17 cellular contexts compared by ENCODE assay signal in genomic region chr6:26375270-26375669, GRCh38. TPM values are rescaled to one million over a fixed set of nuclear protein-coding genes. Genes with fewer than 3 reads are reported as not detected.
DNase-seq lines count a peak whose midpoint lies in the region; ATAC-seq, FAIRE-seq and TF ChIP-seq lines count a peak whose summit lies in the region.
"Had no signal": no experiment of that assay in that cellular context is flagged by ENCODE, and none has a peak within 500 bp of the region (broad histone marks: within the 10 kb centered on the region; RNA-seq: fewer than 3 reads in every experiment).

No MANE protein-coding gene starts in this region.

- no peak overlapping the region for H2AFZ ChIP-seq in DND-41 (ENCODE audit: low read depth, low read length)
- no peak overlapping the region for H2AFZ ChIP-seq in SK-N-SH (ENCODE audit: low read depth)

- H3K27ac Mint-ChIP-seq in WTC11: peak overlapping the region; percentile 44; the same call in 1 of the 2 replicates
- H3K27ac Mint-ChIP-seq in naive B cell: peak overlapping the region; percentile 47 to 96 (median 92)
- H3K27ac Mint-ChIP-seq: H9 had no signal

- H3K9ac ChIP-seq in DND-41 (ENCODE audit: low read depth, low read length): no peak overlapping the region
- no peak overlapping the region for H3K9ac ChIP-seq in SK-N-SH

- POLR2A ChIA-PET in WTC11 (lab: Charles Lee): interaction anchor here (0.6 kb wide), 1 partner anchor 594 kb away, joined by 4 read pairs; no protein-coding TSS in a partner anchor
- POLR2A ChIA-PET in SK-N-SH (lab: Yijun Ruan, JAX): no interaction called here

- H3K36me3 Mint-ChIP-seq in WTC11 (no peaks in the 10 kb centered on the region), naive B cell (peaks cover 26 to 29% of the 10 kb centered on the region in 2 donors)

- DNase-seq in NCI-H82 (lab: John Stamatoyannopoulos, UW) (peak; percentile 41), NCI-H82 treated with DMSO at 0.1 percent for 48 hours (lab: John Stamatoyannopoulos, UW; ENCODE audit: unreplicated experiment) (no peak), DND-41 (no peak), WTC11 (ENCODE audit: low spot score) (no peak), naive B cell (peak; percentile 5), SK-N-SH (no peak), HTR-8/SVneo (ENCODE audit: insufficient read length, low spot score) (no peak)
- DNase-seq: activated CD8-positive, alpha-beta memory T cell treated with anti-CD3 and anti-CD28 coated beads, Interleukin-2, amount 50 U/mL, for 48 hours; cerebellar nuclear complex; H9; left colon; OCI-M1; posterior cingulate gyrus; stimulated activated naive CD8-positive, alpha-beta T cell treated with anti-CD3 and anti-CD28 coated beads, Interleukin-15, Interleukin-2, amounts not matched to agents 100 U/mL and 50 U/mL, for 24 hours had no signal

- H3K9me3 Mint-ChIP-seq in WTC11: no peaks in the 10 kb centered on the region
- no peaks in the 10 kb centered on the region for H3K9me3 Mint-ChIP-seq in naive B cell
- H3K9me3 Mint-ChIP-seq: H9 had no signal

- no peaks in the 10 kb centered on the region for H3F3A ChIP-seq in SK-N-SH (replicated peaks; ENCODE audit: insufficient read depth)

- H3K27me3 Mint-ChIP-seq in WTC11 (ENCODE audit: low read depth) (peaks cover 15% of the 10 kb centered on the region), naive B cell (no peaks in the 10 kb centered on the region)

- H3K9me2 ChIP-seq in SK-N-SH: no peaks in the 10 kb centered on the region

- H3K79me2 ChIP-seq in DND-41 (ENCODE audit: insufficient read depth, low read length): no peaks in the 10 kb centered on the region
- H3K79me2 ChIP-seq in SK-N-SH (ENCODE audit: insufficient read depth): no peaks in the 10 kb centered on the region

- FAIRE-seq in HTR-8/SVneo (lab: Jason Lieb, UNC): no peak
- FAIRE-seq: A549 had no signal

- H3K9me3 ChIP-seq in DND-41 (ENCODE audit: insufficient read depth, low read length, severe bottlenecking): no peaks in the 10 kb centered on the region
- H3K9me3 ChIP-seq in SK-N-SH: no peaks in the 10 kb centered on the region
- H3K9me3 ChIP-seq: A549 had no signal

- no peaks in the 10 kb centered on the region for H3K4me1 ChIP-seq in DND-41 (ENCODE audit: insufficient read depth, low read length)
- H3K4me1 ChIP-seq in SK-N-SH (ENCODE audit: control insufficient read depth in 1 of 2, insufficient read depth in 2 of 2, low read depth in 1 of 2, low read length in 1 of 2): peaks cover 0 to 3% of the 10 kb centered on the region in 2 experiments; a peak in 1 of 4 replicates
- H3K4me1 ChIP-seq: A549 had no signal

- WGBS in SK-N-SH (ENCODE audit: low lambda C conversion rate): 79% methylated on average over 3 of the region's 3 CpGs

- H3K36me3 ChIP-seq in DND-41 (ENCODE audit: insufficient read depth, low read length) (peaks cover 24% of the 10 kb centered on the region; the same call in 1 of the 2 replicates), SK-N-SH (replicated peaks in 1 of 2; ENCODE audit: control insufficient read depth in 1 of 2, insufficient read depth in 2 of 2, low read length in 1 of 2) (peaks cover 8 to 15% of the 10 kb centered on the region in 2 experiments)

- H3K4me1 Mint-ChIP-seq in WTC11: peaks cover 5% of the 10 kb centered on the region
- peaks cover 28 to 46% (median 35%) of the 10 kb centered on the region in 3 donors for H3K4me1 Mint-ChIP-seq in naive B cell

- TF ChIP-seq EP300 in SK-N-SH (IDR thresholded peaks at IDR 0.05; ENCODE audit: borderline replicate concordance in 1 of 2, low read depth in 1 of 2, low read length in 1 of 2): no peak

- H4K20me1 ChIP-seq in DND-41 (ENCODE audit: insufficient read depth, low read length): no peaks in the 10 kb centered on the region
- no peaks in the 10 kb centered on the region for H4K20me1 ChIP-seq in SK-N-SH (ENCODE audit: insufficient read depth)

- H3K4me3 Mint-ChIP-seq in WTC11: no peak overlapping the region
- peak overlapping the region in 7 of 8 donors; percentile 28 to 85 (median 50) for H3K4me3 Mint-ChIP-seq in naive B cell
- H3K4me3 Mint-ChIP-seq: H9 had no signal

- H3K4me3 ChIP-seq in DND-41 (ENCODE audit: low read depth in 1 of 2, low read length in 2 of 2) (no peak overlapping the region), SK-N-SH (ENCODE audit: low read depth in 2 of 2, low read length in 1 of 2) (no peak overlapping the region)
- H3K4me3 ChIP-seq: A549, smooth muscle cell had no signal

- H3K27me3 ChIP-seq in DND-41 (ENCODE audit: insufficient read depth, low read length, poor library complexity): no peaks in the 10 kb centered on the region
- no peaks in the 10 kb centered on the region for H3K27me3 ChIP-seq in SK-N-SH (ENCODE audit: insufficient read depth)

- no peak overlapping the region for H3K4me2 ChIP-seq in DND-41 (ENCODE audit: insufficient read depth, low read length)
- H3K4me2 ChIP-seq in SK-N-SH: no peak overlapping the region
- H3K4me2 ChIP-seq: A549, smooth muscle cell had no signal

- TF ChIP-seq CTCF in DND-41 (IDR thresholded peaks at IDR 0.05; ENCODE audit: borderline replicate concordance, extremely low read depth, low read length, poor library complexity, severe bottlenecking) (no peak), WTC11 (IDR thresholded peaks at IDR 0.05) (no peak), SK-N-SH (IDR thresholded peaks at IDR 0.05) (no peak)

- ATAC-seq in DND-41 (ENCODE audit: insufficient read depth, low read depth): peak; percentile 35; the same call in 2 of the 3 replicates
- peak; percentile 71 for ATAC-seq in WTC11
- ATAC-seq in naive B cell (ENCODE audit: low read depth in 2 of 2): peak; percentile 54 to 62
- ATAC-seq in GM21576 (IDR thresholded peaks at IDR 0.05; ENCODE audit: unreplicated experiment): no peak
- ATAC-seq: A549; left colon; stimulated activated naive CD8-positive, alpha-beta T cell treated with anti-CD3 and anti-CD28 coated beads, Interleukin-15, Interleukin-2, amounts not matched to agents 100 U/mL and 50 U/mL, for 24 hours had no signal

- CTCF ChIA-PET in WTC11 (lab: Charles Lee): interaction anchor here (1.5 kb wide), 1 partner anchor 34 kb away, joined by 6 read pairs; no protein-coding TSS in a partner anchor
- CTCF ChIA-PET in SK-N-SH (lab: Yijun Ruan, JAX): interaction anchor here (0.9 kb wide), 1 partner anchor 34 kb away, joined by 3 read pairs; no protein-coding TSS in a partner anchor

- TF ChIP-seq RAD21 in SK-N-SH (IDR thresholded peaks at IDR 0.05; ENCODE audit: low read length): no peak

- H3K27ac ChIP-seq in DND-41 (ENCODE audit: low read length): no peak overlapping the region
- no peak overlapping the region for H3K27ac ChIP-seq in SK-N-SH (ENCODE audit: low read depth in 2 of 2, low read length in 1 of 2)
- H3K27ac ChIP-seq: A549 had no signal

TF ChIP-seq in WTC11, 78 proteins besides CTCF, POLR2A, EP300 and RAD21 (continues in another document):
- no peak for TF ChIP-seq USF1 (CRISPR knock-in tag; IDR thresholded peaks at IDR 0.05)
- no peak for TF ChIP-seq ELF4 (CRISPR knock-in tag; IDR thresholded peaks at IDR 0.05; ENCODE audit: low read depth)
- TF ChIP-seq NFYB (CRISPR knock-in tag; conservative IDR thresholded peaks at IDR 0.05; ENCODE audit: low read depth): no peak
- TF ChIP-seq NFATC4 (CRISPR knock-in tag; IDR thresholded peaks at IDR 0.05): no peak

TF ChIP-seq in SK-N-SH, 30 proteins besides CTCF, POLR2A, EP300 and RAD21 (continues in another document):
- TF ChIP-seq, protein P1, sequence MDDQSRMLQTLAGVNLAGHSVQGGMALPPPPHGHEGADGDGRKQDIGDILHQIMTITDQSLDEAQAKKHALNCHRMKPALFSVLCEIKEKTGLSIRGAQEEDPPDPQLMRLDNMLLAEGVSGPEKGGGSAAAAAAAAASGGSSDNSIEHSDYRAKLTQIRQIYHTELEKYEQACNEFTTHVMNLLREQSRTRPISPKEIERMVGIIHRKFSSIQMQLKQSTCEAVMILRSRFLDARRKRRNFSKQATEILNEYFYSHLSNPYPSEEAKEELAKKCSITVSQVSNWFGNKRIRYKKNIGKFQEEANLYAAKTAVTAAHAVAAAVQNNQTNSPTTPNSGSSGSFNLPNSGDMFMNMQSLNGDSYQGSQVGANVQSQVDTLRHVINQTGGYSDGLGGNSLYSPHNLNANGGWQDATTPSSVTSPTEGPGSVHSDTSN (IDR thresholded peaks at IDR 0.05): no peak
- TF ChIP-seq GATA2 (CRISPR knock-in tag; IDR thresholded peaks at IDR 0.05) (no peak), FOXM1 (IDR thresholded peaks at IDR 0.05; ENCODE audit: low read depth) (no peak), CHD2 (IDR thresholded peaks at IDR 0.05; ENCODE audit: low read length, partially characterized antibody) (no peak), MAX (IDR thresholded peaks at IDR 0.05; ENCODE audit: low read depth) (no peak), POLR2AphosphoS5 (IDR thresholded peaks at IDR 0.05; ENCODE audit: low read depth, low read length) (no peak), FOSL2 (IDR thresholded peaks at IDR 0.05; ENCODE audit: borderline replicate concordance, low read depth) (no peak)
- TF ChIP-seq, protein P2, sequence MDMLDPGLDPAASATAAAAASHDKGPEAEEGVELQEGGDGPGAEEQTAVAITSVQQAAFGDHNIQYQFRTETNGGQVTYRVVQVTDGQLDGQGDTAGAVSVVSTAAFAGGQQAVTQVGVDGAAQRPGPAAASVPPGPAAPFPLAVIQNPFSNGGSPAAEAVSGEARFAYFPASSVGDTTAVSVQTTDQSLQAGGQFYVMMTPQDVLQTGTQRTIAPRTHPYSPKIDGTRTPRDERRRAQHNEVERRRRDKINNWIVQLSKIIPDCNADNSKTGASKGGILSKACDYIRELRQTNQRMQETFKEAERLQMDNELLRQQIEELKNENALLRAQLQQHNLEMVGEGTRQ (IDR thresholded peaks at IDR 0.05; ENCODE audit: borderline replicate concordance, low read depth, low read length): no peak

RNA-seq across cellular contexts. Expression of gene BTN2A2, which starts 7.6 kb away (rescaled TPM):
- 15.6 to 18.0 TPM (median 16.2 TPM) in 3 replicates for total RNA-seq in WTC11 (2021)
- polyA plus RNA-seq in naive B cell (ENCODE audit: low read depth in 6 of 6) (10 to 100 TPM; 37.9 to 63.8 (median 45.1) TPM), SK-N-SH (2012; rRNA removed) (11.1 and 18.0 TPM in 2 replicates)
- 7.2 and 8.9 TPM in 2 replicates for polyA plus RNA-seq in SK-N-SH (2012; cell fraction: cytosol; rRNA removed)
- 31.9 and 47.9 TPM in 2 replicates for polyA plus RNA-seq in SK-N-SH (2012; cell fraction: nucleus; rRNA removed)

RNA-seq across cellular contexts. Expression of gene BTN3A2, which starts 10.3 kb away (rescaled TPM):
- total RNA-seq in WTC11 (2021): 3.4 to 7.4 TPM (median 7.0 TPM) in 3 replicates
- polyA plus RNA-seq in naive B cell (ENCODE audit: low read depth in 6 of 6) (100 to 1,000 TPM in 1 of 6 donors, 10 to 100 TPM in 5; 26.7 to 112 (median 51.7) TPM), SK-N-SH (2012; rRNA removed) (20.3 and 24.2 TPM in 2 replicates)
- polyA plus RNA-seq in SK-N-SH (2012; cell fraction: cytosol; rRNA removed): 19.5 and 22.5 TPM in 2 replicates
- 31.8 and 33.3 TPM in 2 replicates for polyA plus RNA-seq in SK-N-SH (2012; cell fraction: nucleus; rRNA removed)

RNA-seq across cellular contexts. Expression of gene BTN3A1, which starts 26.8 kb away (rescaled TPM):
- total RNA-seq in WTC11 (2021): 4.5 to 7.3 TPM (median 7.2 TPM) in 3 replicates
- polyA plus RNA-seq in naive B cell (ENCODE audit: low read depth in 6 of 6) (10 to 100 TPM; 14.0 to 30.0 (median 19.2) TPM), SK-N-SH (2012; rRNA removed) (14.2 and 17.6 TPM in 2 replicates)
- 11.9 and 13.4 TPM in 2 replicates for polyA plus RNA-seq in SK-N-SH (2012; cell fraction: cytosol; rRNA removed)
- polyA plus RNA-seq in SK-N-SH (2012; cell fraction: nucleus; rRNA removed): 45.8 and 55.5 TPM in 2 replicates

Comparison
In these comparisons a context has a peak if more than half of its experiments do, and no peak if none do; other contexts are left out.
1. DNase-seq: peak in NCI-H82 (single experiment) and naive B cell (single experiment); none in NCI-H82 treated with DMSO at 0.1 percent for 48 hours (single experiment), DND-41 (single experiment), WTC11 (single experiment), SK-N-SH (single experiment) and HTR-8/SVneo (single experiment).